8 cellular contexts compared by ENCODE assay signal in the genomic region with DNA sequence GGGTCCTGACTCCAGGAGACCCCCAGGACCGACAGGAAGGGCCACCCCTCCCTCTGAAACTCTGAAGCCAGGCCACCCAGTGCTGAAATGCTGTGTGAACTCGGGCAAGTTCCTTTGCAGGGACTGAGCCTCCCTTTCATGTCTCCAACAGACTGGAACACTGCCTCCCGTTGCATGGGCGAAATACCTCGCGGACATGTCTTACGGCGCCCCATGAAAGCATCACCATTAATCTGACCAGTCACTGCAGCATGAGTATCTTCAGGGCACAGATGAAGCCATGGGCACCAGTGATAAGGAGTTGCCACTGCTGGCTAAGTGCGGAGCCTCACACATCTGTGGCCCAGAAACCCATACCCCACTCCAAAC.
DNase-seq lines count a peak whose midpoint lies in the region; ATAC-seq lines count a peak whose summit lies in the region.
"Not testable (repeated sequence)": the region's sequence is repeated elsewhere in the genome, so short reads cannot be mapped to it uniquely, and the experiment has no call there.

No MANE protein-coding gene starts in this region.

- not testable (repeated sequence) for ATAC-seq in activated naive CD8-positive, alpha-beta T cell treated with anti-CD3 and anti-CD28 coated beads, Interleukin-2, amount 10 ng/mL, durations not matched to agents 7 days and 5 days (ENCODE audit: low read depth); natural killer cell treated with Interleukin-12 subunit alpha and Interleukin-12 subunit beta and Interleukin-15 and Interleukin-18, amount 100 ng/mL, for 72 hours; stimulated activated naive B cell treated with anti-CD40 and anti-IgM and Interleukin-4, amounts not matched to agents 10 μg/mL and 1 μg/mL and 100 μg/mL, for 72 hours (replicated peaks)

- H3K36me3 Mint-ChIP-seq in CD8-positive, alpha-beta memory T cell; T-helper 1 cell treated with Interleukin-12 subunit alpha and Interleukin-12 subunit beta and Interleukin-4 antibody, amounts not matched to agents 30 μg/mL and 1 μg/mL, for 36 hours (ENCODE audit: low read depth); activated naive CD8-positive, alpha-beta T cell treated with anti-CD3 and anti-CD28 coated beads, Interleukin-2, amount 10 ng/mL, durations not matched to agents 7 days and 5 days; natural killer cell treated with Interleukin-12 subunit alpha and Interleukin-12 subunit beta and Interleukin-15 and Interleukin-18, amount 100 ng/mL, for 72 hours: not testable (repeated sequence)
- peaks cover 21 to 39% of the 10 kb centered on the region in 2 donors for H3K36me3 Mint-ChIP-seq in stimulated activated naive B cell treated with anti-CD40 and anti-IgM and Interleukin-4, amounts not matched to agents 10 μg/mL and 1 μg/mL and 100 μg/mL, for 72 hours

- CTCF ChIA-PET in CD8-positive, alpha-beta memory T cell (lab: Charles Lee): not testable (repeated sequence)

- H3K4me1 ChIP-seq in CD8-positive, alpha-beta memory T cell (ENCODE audit: insufficient read depth, low read length): peaks cover 17% of the 10 kb centered on the region

- peak overlapping the region; percentile 60 to 82 (median 68) for H3K4me3 Mint-ChIP-seq in CD8-positive, alpha-beta memory T cell
- H3K4me3 Mint-ChIP-seq in T-helper 1 cell treated with Interleukin-12 subunit alpha and Interleukin-12 subunit beta and Interleukin-4 antibody, amounts not matched to agents 30 μg/mL and 1 μg/mL, for 36 hours: peak overlapping the region; percentile 50
- peak overlapping the region; percentile 47 for H3K4me3 Mint-ChIP-seq in activated naive CD8-positive, alpha-beta T cell treated with anti-CD3 and anti-CD28 coated beads, Interleukin-2, amount 10 ng/mL, durations not matched to agents 7 days and 5 days
- H3K4me3 Mint-ChIP-seq in natural killer cell treated with Interleukin-12 subunit alpha and Interleukin-12 subunit beta and Interleukin-15 and Interleukin-18, amount 100 ng/mL, for 72 hours: peak overlapping the region; percentile 80
- H3K4me3 Mint-ChIP-seq in stimulated activated naive B cell treated with anti-CD40 and anti-IgM and Interleukin-4, amounts not matched to agents 10 μg/mL and 1 μg/mL and 100 μg/mL, for 72 hours: not testable (repeated sequence)

- peak overlapping the region; percentile 46 to 95 (median 87) for H3K27ac Mint-ChIP-seq in CD8-positive, alpha-beta memory T cell
- peak overlapping the region; percentile 80 for H3K27ac Mint-ChIP-seq in T-helper 1 cell treated with Interleukin-12 subunit alpha and Interleukin-12 subunit beta and Interleukin-4 antibody, amounts not matched to agents 30 μg/mL and 1 μg/mL, for 36 hours
- H3K27ac Mint-ChIP-seq in activated naive CD8-positive, alpha-beta T cell treated with anti-CD3 and anti-CD28 coated beads, Interleukin-2, amount 10 ng/mL, durations not matched to agents 7 days and 5 days: peak overlapping the region; percentile 96
- H3K27ac Mint-ChIP-seq in natural killer cell treated with Interleukin-12 subunit alpha and Interleukin-12 subunit beta and Interleukin-15 and Interleukin-18, amount 100 ng/mL, for 72 hours: peak overlapping the region; percentile 90 to 92
- H3K27ac Mint-ChIP-seq in stimulated activated naive B cell treated with anti-CD40 and anti-IgM and Interleukin-4, amounts not matched to agents 10 μg/mL and 1 μg/mL and 100 μg/mL, for 72 hours: peak overlapping the region; percentile 42

- POLR2A ChIA-PET in CD8-positive, alpha-beta memory T cell (lab: Charles Lee); activated naive CD8-positive, alpha-beta T cell treated with anti-CD3 and anti-CD28 coated beads, Interleukin-2, amount 10 ng/mL, durations not matched to agents 7 days and 5 days (lab: Charles Lee): not testable (repeated sequence)

- H3K9me3 ChIP-seq in CD8-positive, alpha-beta memory T cell (ENCODE audit: low read length): not testable (repeated sequence)

- not testable (repeated sequence) for H3K27me3 ChIP-seq in CD8-positive, alpha-beta memory T cell (ENCODE audit: insufficient read depth, low read length, poor library complexity, severe bottlenecking)

- not testable (repeated sequence) for H3K27ac ChIP-seq in CD8-positive, alpha-beta memory T cell (ENCODE audit: low read depth, low read length)

- H3K4me3 ChIP-seq in CD8-positive, alpha-beta memory T cell (ENCODE audit: low read length): not testable (repeated sequence)

- peaks cover 34 to 65% (median 43%) of the 10 kb centered on the region in 3 donors for H3K4me1 Mint-ChIP-seq in CD8-positive, alpha-beta memory T cell
- peaks cover 36% of the 10 kb centered on the region for H3K4me1 Mint-ChIP-seq in T-helper 1 cell treated with Interleukin-12 subunit alpha and Interleukin-12 subunit beta and Interleukin-4 antibody, amounts not matched to agents 30 μg/mL and 1 μg/mL, for 36 hours (ENCODE audit: low read depth)
- H3K4me1 Mint-ChIP-seq in activated naive CD8-positive, alpha-beta T cell treated with anti-CD3 and anti-CD28 coated beads, Interleukin-2, amount 10 ng/mL, durations not matched to agents 7 days and 5 days: peaks cover 27% of the 10 kb centered on the region
- peaks cover 29 to 39% of the 10 kb centered on the region in 2 donors for H3K4me1 Mint-ChIP-seq in natural killer cell treated with Interleukin-12 subunit alpha and Interleukin-12 subunit beta and Interleukin-15 and Interleukin-18, amount 100 ng/mL, for 72 hours (ENCODE audit: low read depth in 2 of 2)
- peaks cover 34 to 61% of the 10 kb centered on the region in 2 donors for H3K4me1 Mint-ChIP-seq in stimulated activated naive B cell treated with anti-CD40 and anti-IgM and Interleukin-4, amounts not matched to agents 10 μg/mL and 1 μg/mL and 100 μg/mL, for 72 hours

- H3K36me3 ChIP-seq in CD8-positive, alpha-beta memory T cell (ENCODE audit: insufficient read depth, low read length): not testable (repeated sequence)

- not testable (repeated sequence) for H3K27me3 Mint-ChIP-seq in CD8-positive, alpha-beta memory T cell; T-helper 1 cell treated with Interleukin-12 subunit alpha and Interleukin-12 subunit beta and Interleukin-4 antibody, amounts not matched to agents 30 μg/mL and 1 μg/mL, for 36 hours (ENCODE audit: low read depth); activated naive CD8-positive, alpha-beta T cell treated with anti-CD3 and anti-CD28 coated beads, Interleukin-2, amount 10 ng/mL, durations not matched to agents 7 days and 5 days; natural killer cell treated with Interleukin-12 subunit alpha and Interleukin-12 subunit beta and Interleukin-15 and Interleukin-18, amount 100 ng/mL, for 72 hours; stimulated activated naive B cell treated with anti-CD40 and anti-IgM and Interleukin-4, amounts not matched to agents 10 μg/mL and 1 μg/mL and 100 μg/mL, for 72 hours

- H3K9me3 Mint-ChIP-seq in CD8-positive, alpha-beta memory T cell; T-helper 1 cell treated with Interleukin-12 subunit alpha and Interleukin-12 subunit beta and Interleukin-4 antibody, amounts not matched to agents 30 μg/mL and 1 μg/mL, for 36 hours; activated naive CD8-positive, alpha-beta T cell treated with anti-CD3 and anti-CD28 coated beads, Interleukin-2, amount 10 ng/mL, durations not matched to agents 7 days and 5 days; natural killer cell treated with Interleukin-12 subunit alpha and Interleukin-12 subunit beta and Interleukin-15 and Interleukin-18, amount 100 ng/mL, for 72 hours; stimulated activated naive B cell treated with anti-CD40 and anti-IgM and Interleukin-4, amounts not matched to agents 10 μg/mL and 1 μg/mL and 100 μg/mL, for 72 hours: not testable (repeated sequence)

- in situ Hi-C loops in KBM-7 (cut with MboI; ENCODE audit: low pct_unique_long_range_greater_than_20kb, low sequenced_read_pairs): not testable (repeated sequence)

- not testable (repeated sequence) for DNase-seq in CD8-positive, alpha-beta memory T cell; activated naive CD8-positive, alpha-beta T cell treated with anti-CD3 and anti-CD28 coated beads, Interleukin-2, amount 10 ng/mL, durations not matched to agents 7 days and 5 days; natural killer cell treated with Interleukin-12 subunit alpha and Interleukin-12 subunit beta and Interleukin-15 and Interleukin-18, amount 100 ng/mL, for 72 hours (ENCODE audit: low spot score); stimulated activated naive B cell treated with anti-CD40 and anti-IgM and Interleukin-4, amounts not matched to agents 10 μg/mL and 1 μg/mL and 100 μg/mL, for 72 hours
- DNase-seq in KBM-7: peak; percentile 38
- peak; percentile 58 for DNase-seq in activated CD8-positive, alpha-beta memory T cell treated with anti-CD3 and anti-CD28 coated beads for 24 hours
- DNase-seq in foreskin melanocyte: peak; percentile 25

Comparison
In these comparisons a context has a peak if more than half of its experiments do, and no peak if none do; other contexts are left out.
1. H3K27ac Mint-ChIP-seq: peak in every context shown above with its lines; median percentile 96 in activated naive CD8-positive, alpha-beta T cell treated with anti-CD3 and anti-CD28 coated beads, Interleukin-2, amount 10 ng/mL, durations not matched to agents 7 days and 5 days; 91 in natural killer cell treated with Interleukin-12 subunit alpha and Interleukin-12 subunit beta and Interleukin-15 and Interleukin-18, amount 100 ng/mL, for 72 hours; 87 in CD8-positive, alpha-beta memory T cell; 80 in T-helper 1 cell treated with Interleukin-12 subunit alpha and Interleukin-12 subunit beta and Interleukin-4 antibody, amounts not matched to agents 30 μg/mL and 1 μg/mL, for 36 hours; 42 in stimulated activated naive B cell treated with anti-CD40 and anti-IgM and Interleukin-4, amounts not matched to agents 10 μg/mL and 1 μg/mL and 100 μg/mL, for 72 hours.